ENCODE assay signal across 1 cellular context in the genomic region with DNA sequence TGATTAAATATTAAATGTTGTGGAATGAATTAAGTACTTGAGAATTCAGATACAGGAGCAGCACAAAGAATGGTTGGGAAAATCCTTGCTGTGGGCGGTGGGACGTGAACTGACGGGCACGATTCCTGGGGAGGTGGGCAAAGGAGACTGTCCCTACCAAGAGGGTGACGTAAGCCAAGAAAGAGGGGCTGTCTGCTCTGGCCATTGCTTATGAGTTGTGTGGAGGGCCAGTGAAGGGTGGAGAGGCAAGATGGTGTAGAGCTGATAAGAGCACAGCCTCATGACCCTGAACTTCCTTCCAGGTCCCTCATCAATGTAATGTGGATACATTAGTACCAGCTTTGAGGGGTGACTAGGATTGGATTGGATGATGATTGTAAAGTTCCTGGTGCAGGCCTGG.
TF ChIP-seq lines count a peak whose summit lies in the region.

No MANE protein-coding gene starts in this region.

TF ChIP-seq in WTC11, 78 proteins besides CTCF, POLR2A, EP300 and RAD21 (continued from another document):
- TF ChIP-seq, protein P1, sequence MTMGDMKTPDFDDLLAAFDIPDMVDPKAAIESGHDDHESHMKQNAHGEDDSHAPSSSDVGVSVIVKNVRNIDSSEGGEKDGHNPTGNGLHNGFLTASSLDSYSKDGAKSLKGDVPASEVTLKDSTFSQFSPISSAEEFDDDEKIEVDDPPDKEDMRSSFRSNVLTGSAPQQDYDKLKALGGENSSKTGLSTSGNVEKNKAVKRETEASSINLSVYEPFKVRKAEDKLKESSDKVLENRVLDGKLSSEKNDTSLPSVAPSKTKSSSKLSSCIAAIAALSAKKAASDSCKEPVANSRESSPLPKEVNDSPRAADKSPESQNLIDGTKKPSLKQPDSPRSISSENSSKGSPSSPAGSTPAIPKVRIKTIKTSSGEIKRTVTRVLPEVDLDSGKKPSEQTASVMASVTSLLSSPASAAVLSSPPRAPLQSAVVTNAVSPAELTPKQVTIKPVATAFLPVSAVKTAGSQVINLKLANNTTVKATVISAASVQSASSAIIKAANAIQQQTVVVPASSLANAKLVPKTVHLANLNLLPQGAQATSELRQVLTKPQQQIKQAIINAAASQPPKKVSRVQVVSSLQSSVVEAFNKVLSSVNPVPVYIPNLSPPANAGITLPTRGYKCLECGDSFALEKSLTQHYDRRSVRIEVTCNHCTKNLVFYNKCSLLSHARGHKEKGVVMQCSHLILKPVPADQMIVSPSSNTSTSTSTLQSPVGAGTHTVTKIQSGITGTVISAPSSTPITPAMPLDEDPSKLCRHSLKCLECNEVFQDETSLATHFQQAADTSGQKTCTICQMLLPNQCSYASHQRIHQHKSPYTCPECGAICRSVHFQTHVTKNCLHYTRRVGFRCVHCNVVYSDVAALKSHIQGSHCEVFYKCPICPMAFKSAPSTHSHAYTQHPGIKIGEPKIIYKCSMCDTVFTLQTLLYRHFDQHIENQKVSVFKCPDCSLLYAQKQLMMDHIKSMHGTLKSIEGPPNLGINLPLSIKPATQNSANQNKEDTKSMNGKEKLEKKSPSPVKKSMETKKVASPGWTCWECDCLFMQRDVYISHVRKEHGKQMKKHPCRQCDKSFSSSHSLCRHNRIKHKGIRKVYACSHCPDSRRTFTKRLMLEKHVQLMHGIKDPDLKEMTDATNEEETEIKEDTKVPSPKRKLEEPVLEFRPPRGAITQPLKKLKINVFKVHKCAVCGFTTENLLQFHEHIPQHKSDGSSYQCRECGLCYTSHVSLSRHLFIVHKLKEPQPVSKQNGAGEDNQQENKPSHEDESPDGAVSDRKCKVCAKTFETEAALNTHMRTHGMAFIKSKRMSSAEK (CRISPR knock-in tag; IDR thresholded peaks at IDR 0.05; ENCODE audit: borderline replicate concordance) = no peak
- TF ChIP-seq ZNF121 (CRISPR knock-in tag; IDR thresholded peaks at IDR 0.05) (no peak), KAT7 (CRISPR knock-in tag; IDR thresholded peaks at IDR 0.05; ENCODE audit: borderline replicate concordance) (no peak), RELA (CRISPR knock-in tag; IDR thresholded peaks at IDR 0.05; ENCODE audit: borderline replicate concordance) (no peak)
- TF ChIP-seq, protein P2, sequence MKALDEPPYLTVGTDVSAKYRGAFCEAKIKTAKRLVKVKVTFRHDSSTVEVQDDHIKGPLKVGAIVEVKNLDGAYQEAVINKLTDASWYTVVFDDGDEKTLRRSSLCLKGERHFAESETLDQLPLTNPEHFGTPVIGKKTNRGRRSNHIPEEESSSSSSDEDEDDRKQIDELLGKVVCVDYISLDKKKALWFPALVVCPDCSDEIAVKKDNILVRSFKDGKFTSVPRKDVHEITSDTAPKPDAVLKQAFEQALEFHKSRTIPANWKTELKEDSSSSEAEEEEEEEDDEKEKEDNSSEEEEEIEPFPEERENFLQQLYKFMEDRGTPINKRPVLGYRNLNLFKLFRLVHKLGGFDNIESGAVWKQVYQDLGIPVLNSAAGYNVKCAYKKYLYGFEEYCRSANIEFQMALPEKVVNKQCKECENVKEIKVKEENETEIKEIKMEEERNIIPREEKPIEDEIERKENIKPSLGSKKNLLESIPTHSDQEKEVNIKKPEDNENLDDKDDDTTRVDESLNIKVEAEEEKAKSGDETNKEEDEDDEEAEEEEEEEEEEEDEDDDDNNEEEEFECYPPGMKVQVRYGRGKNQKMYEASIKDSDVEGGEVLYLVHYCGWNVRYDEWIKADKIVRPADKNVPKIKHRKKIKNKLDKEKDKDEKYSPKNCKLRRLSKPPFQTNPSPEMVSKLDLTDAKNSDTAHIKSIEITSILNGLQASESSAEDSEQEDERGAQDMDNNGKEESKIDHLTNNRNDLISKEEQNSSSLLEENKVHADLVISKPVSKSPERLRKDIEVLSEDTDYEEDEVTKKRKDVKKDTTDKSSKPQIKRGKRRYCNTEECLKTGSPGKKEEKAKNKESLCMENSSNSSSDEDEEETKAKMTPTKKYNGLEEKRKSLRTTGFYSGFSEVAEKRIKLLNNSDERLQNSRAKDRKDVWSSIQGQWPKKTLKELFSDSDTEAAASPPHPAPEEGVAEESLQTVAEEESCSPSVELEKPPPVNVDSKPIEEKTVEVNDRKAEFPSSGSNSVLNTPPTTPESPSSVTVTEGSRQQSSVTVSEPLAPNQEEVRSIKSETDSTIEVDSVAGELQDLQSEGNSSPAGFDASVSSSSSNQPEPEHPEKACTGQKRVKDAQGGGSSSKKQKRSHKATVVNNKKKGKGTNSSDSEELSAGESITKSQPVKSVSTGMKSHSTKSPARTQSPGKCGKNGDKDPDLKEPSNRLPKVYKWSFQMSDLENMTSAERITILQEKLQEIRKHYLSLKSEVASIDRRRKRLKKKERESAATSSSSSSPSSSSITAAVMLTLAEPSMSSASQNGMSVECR (CRISPR knock-in tag; IDR thresholded peaks at IDR 0.05; ENCODE audit: borderline replicate concordance) = no peak
TF ChIP-seq in WTC11: peak in this region for 0.
